12 cellular contexts compared by ENCODE assay signal in genomic region chr14:56378474-56378873, GRCh38.
DNase-seq lines count a peak whose midpoint lies in the region; ATAC-seq and TF ChIP-seq lines count a peak whose summit lies in the region.
"Had no signal": no experiment of that assay in that cellular context is flagged by ENCODE, and none has a peak within 500 bp of the region (broad histone marks: within the 10 kb centered on the region; RNA-seq: fewer than 3 reads in every experiment).

No MANE protein-coding gene starts in this region.

- H3K79me1 ChIP-seq in H9 (ENCODE audit: insufficient read depth, low read depth, low read length, poor library complexity, severe bottlenecking) = no peaks in the 10 kb centered on the region

- no peak overlapping the region for H3K14ac ChIP-seq in H9 (ENCODE audit: insufficient read depth, low read length)

- no peaks in the 10 kb centered on the region for H3K36me3 ChIP-seq in breast epithelium
- no peaks in the 10 kb centered on the region for H3K36me3 ChIP-seq in vagina

- no peak overlapping the region for H3K56ac ChIP-seq in H9 (ENCODE audit: insufficient read length, low read depth, low read length)

- H3T11ph ChIP-seq in H9 (ENCODE audit: low read length) = no peak overlapping the region

- intact Hi-C loops in MCF 10A (cut with micrococcal nuclease) = no loop called here
- intact Hi-C loops in breast epithelium (cut with DNase I; ENCODE audit: low total_unique reads) = no loop called here
- intact Hi-C loops in right cardiac atrium (cut with DNase I) = no loop called here
- intact Hi-C loops in vagina (cut with DNase I) = no loop called here

- no peak overlapping the region for H2BK15ac ChIP-seq in H9 (ENCODE audit: low read depth, low read length)

- H3K27ac Mint-ChIP-seq in MCF 10A (ENCODE audit: low read depth, unreplicated experiment) = peak overlapping the region; percentile 92
- H3K27ac Mint-ChIP-seq in H9 = no peak overlapping the region
- H3K27ac Mint-ChIP-seq: naive B cell had no signal

- peaks cover 38% of the 10 kb centered on the region for H3K4me1 Mint-ChIP-seq in MCF 10A (ENCODE audit: insufficient read depth, unreplicated experiment)
- H3K4me1 Mint-ChIP-seq in H9 = peaks cover 5% of the 10 kb centered on the region in 2 experiments; a peak in 3 of 4 replicates
- H3K4me1 Mint-ChIP-seq: naive B cell had no signal

- H4K91ac ChIP-seq in H9 (ENCODE audit: insufficient read length, low read depth, low read length) = no peak overlapping the region

- H3K18ac ChIP-seq in H9 (ENCODE audit: insufficient read length, low read depth, low read length) = no peak overlapping the region

- H2BK5ac ChIP-seq in H9 (ENCODE audit: insufficient read length, low read length) = no peak overlapping the region

- H2AK5ac ChIP-seq in H9 (ENCODE audit: insufficient read length, low read length) = no peak overlapping the region

- H3K36me3 Mint-ChIP-seq in MCF 10A (ENCODE audit: insufficient read depth, unreplicated experiment) (peaks cover 6% of the 10 kb centered on the region), H9 (ENCODE audit: insufficient read depth in 1 of 3, low read depth in 3 of 3) (no peaks in the 10 kb centered on the region)

- no peak for TF ChIP-seq POLR2A in breast epithelium (IDR thresholded peaks at IDR 0.05)
- no peak for TF ChIP-seq POLR2A in vagina (IDR thresholded peaks at IDR 0.05)

- H2BK20ac ChIP-seq in H9 (ENCODE audit: low read depth, low read length, poor library complexity, severe bottlenecking) = no peak overlapping the region

- no peak overlapping the region for H3K9ac ChIP-seq in H9 (ENCODE audit: extremely low read depth, insufficient read length, low read length)

- ATAC-seq in right cardiac atrium = peak; percentile 86 to 90
- ATAC-seq: stimulated activated naive CD8-positive, alpha-beta T cell treated with anti-CD3 and anti-CD28 coated beads, Interleukin-15, Interleukin-2, amounts not matched to agents 100 U/mL and 50 U/mL, for 24 hours had no signal

- H3K27me3 Mint-ChIP-seq in MCF 10A (ENCODE audit: insufficient read depth, unreplicated experiment) = no peaks in the 10 kb centered on the region
- no peaks in the 10 kb centered on the region; the same call in 1 of the 2 replicates for H3K27me3 Mint-ChIP-seq in H9 (ENCODE audit: low read depth)
- H3K27me3 Mint-ChIP-seq: naive B cell had no signal

- no peak overlapping the region for H3K4ac ChIP-seq in H9 (ENCODE audit: low read depth, low read length)

- DNase-seq in MCF 10A (ENCODE audit: unreplicated experiment) (peak; percentile 77), breast epithelium (ENCODE audit: low spot score in 2 of 2) (no peak), astrocyte of the hippocampus (ENCODE audit: low read depth, low spot score) (peak; percentile 46), right cardiac atrium (no peak), vagina (ENCODE audit: extremely low spot score in 2 of 2) (no peak), activated gamma-delta T cell treated with Interleukin-2 at 50 U/mL for 16 hours (no peak), H9 (no peak), T-helper 9 cell (no peak)
- DNase-seq: cerebellar nuclear complex; naive B cell; NCI-H2029; stimulated activated naive CD8-positive, alpha-beta T cell treated with anti-CD3 and anti-CD28 coated beads, Interleukin-15, Interleukin-2, amounts not matched to agents 100 U/mL and 50 U/mL, for 24 hours had no signal

- H3K4me1 ChIP-seq in breast epithelium = no peaks in the 10 kb centered on the region
- peaks cover 3% of the 10 kb centered on the region for H3K4me1 ChIP-seq in right cardiac atrium (ENCODE audit: control insufficient read depth, insufficient read depth, low read length)
- peaks cover 19% of the 10 kb centered on the region for H3K4me1 ChIP-seq in vagina
- H3K4me1 ChIP-seq in H9 (ENCODE audit: insufficient read depth, low read length) = no peaks in the 10 kb centered on the region

- CTCF ChIA-PET in MCF 10A (lab: Yijun Ruan, JAX) = interaction anchor here (0.9 to 1.7 kb wide), 2 partner anchors 44 to 92 kb away, joined by 3 to 7 read pairs; no protein-coding TSS in a partner anchor

- H3K9me3 ChIP-seq in breast epithelium (peaks cover 0 to 9% of the 10 kb centered on the region in 2 donors), right cardiac atrium (ENCODE audit: control insufficient read depth, low read length) (no peaks in the 10 kb centered on the region), vagina (peaks cover 6% of the 10 kb centered on the region), H9 (ENCODE audit: control insufficient read depth, low read depth, low read length) (no peaks in the 10 kb centered on the region)

- no peak overlapping the region for H3K23ac ChIP-seq in H9 (ENCODE audit: insufficient read length, low read depth, low read length)

- H4K5ac ChIP-seq in H9 (ENCODE audit: insufficient read length, low read depth, low read length) = no peak overlapping the region

- no peak overlapping the region for H2BK120ac ChIP-seq in H9 (ENCODE audit: low read depth, low read length, poor library complexity, severe bottlenecking)

- H3K23me2 ChIP-seq in H9 (ENCODE audit: insufficient read length, low read depth, low read length, poor library complexity, severe bottlenecking) = no peaks in the 10 kb centered on the region

- H3K79me2 ChIP-seq in H9 (ENCODE audit: insufficient read depth, low read length) = no peaks in the 10 kb centered on the region

- WGBS in right cardiac atrium = 46% methylated on average over 2 of the region's 2 CpGs
- no CpG with 5 or more reads among the region's 2 CpGs for WGBS in H9 (ENCODE audit: extremely low coverage, insufficient read length, low lambda C conversion rate)

- H3K27me3 ChIP-seq in breast epithelium (no peaks in the 10 kb centered on the region), right cardiac atrium (ENCODE audit: control insufficient read depth, insufficient read depth) (no peaks in the 10 kb centered on the region), vagina (no peaks in the 10 kb centered on the region), H9 (ENCODE audit: insufficient read depth, low read length) (no peaks in the 10 kb centered on the region)

- no peaks in the 10 kb centered on the region for H4K20me1 ChIP-seq in H9 (ENCODE audit: control insufficient read depth, insufficient read depth, insufficient read length)

- H3K4me3 ChIP-seq in breast epithelium (no peak overlapping the region), right cardiac atrium (ENCODE audit: low read length) (no peak overlapping the region), vagina (no peak overlapping the region)

- BruUV-seq in MCF 10A (replicated peaks; lab: Mats Ljungman, UMichigan) = no TSS peak

- H3K27ac ChIP-seq in breast epithelium (no peak overlapping the region), right cardiac atrium (ENCODE audit: low read length) (peak overlapping the region; percentile 42), vagina (peak overlapping the region; percentile 70), H9 (ENCODE audit: insufficient read length, low read depth, low read length) (no peak overlapping the region)

- POLR2A ChIA-PET in MCF 10A (lab: Yijun Ruan, JAX) = interaction anchor here (1.2 to 1.7 kb wide), 6 partner anchors 10 to 489 kb away, joined by 3 to 6 read pairs (median 4); no protein-coding TSS in a partner anchor

- no peak overlapping the region for H2BK12ac ChIP-seq in H9 (ENCODE audit: insufficient read length, low read depth, low read length)

- TF ChIP-seq CTCF in MCF 10A (IDR thresholded peaks at IDR 0.05; ENCODE audit: unreplicated experiment) = no peak
- no peak for TF ChIP-seq CTCF in breast epithelium (IDR thresholded peaks at IDR 0.05)
- no peak for TF ChIP-seq CTCF in vagina (IDR thresholded peaks at IDR 0.05)
- no peak for TF ChIP-seq CTCF in H9 (conservative IDR thresholded peaks at IDR 0.05)

- H4K8ac ChIP-seq in H9 (replicated peaks; ENCODE audit: insufficient read length, low read depth, low read length) = no peak overlapping the region

- peak overlapping the region; percentile 62 for H3K4me3 Mint-ChIP-seq in MCF 10A (ENCODE audit: unreplicated experiment)
- no peak overlapping the region for H3K4me3 Mint-ChIP-seq in H9
- H3K4me3 Mint-ChIP-seq: naive B cell had no signal

- no peak overlapping the region for H3K4me2 ChIP-seq in H9 (ENCODE audit: insufficient read depth, insufficient read length, low read length)

- no peak overlapping the region for H2AFZ ChIP-seq in H9 (ENCODE audit: low read length)

- H3K9me3 Mint-ChIP-seq in MCF 10A (ENCODE audit: unreplicated experiment) (peaks cover 9% of the 10 kb centered on the region), H9 (peaks cover 3% of the 10 kb centered on the region in 2 experiments; a peak in 4 of 5 replicates)

Comparison
In these comparisons a context has a peak if more than half of its experiments do, and no peak if none do; other contexts are left out.
1. DNase-seq: peak in MCF 10A (single experiment) and astrocyte of the hippocampus (single experiment); none in breast epithelium (0 of 2), right cardiac atrium (0 of 3), vagina (0 of 2), activated gamma-delta T cell treated with Interleukin-2 at 50 U/mL for 16 hours (single experiment), H9 (single experiment) and T-helper 9 cell (single experiment).
2. H3K27ac ChIP-seq: peak in right cardiac atrium (single experiment) and vagina (single experiment); none in breast epithelium (0 of 2) and H9 (single experiment).